In genomic region chr1:109773203-109773899, GRCh38 we compare ENCODE assay signal across 8 cellular contexts. TPM values are rescaled to one million over a fixed set of nuclear protein-coding genes. Genes with fewer than 3 reads are reported as not detected.
DNase-seq lines count a peak whose midpoint lies in the region; ATAC-seq and TF ChIP-seq lines count a peak whose summit lies in the region.

No MANE protein-coding gene starts in this region.

- H3K27me3 ChIP-seq in CD4-positive, CD25-positive, alpha-beta regulatory T cell (ENCODE audit: control insufficient read depth, insufficient read depth, low read length), result no peaks in the 10 kb centered on the region
- H3K27me3 ChIP-seq in esophagus squamous epithelium, result no peaks in the 10 kb centered on the region

- H3K9me3 ChIP-seq in CD4-positive, CD25-positive, alpha-beta regulatory T cell (ENCODE audit: control insufficient read depth in 2 of 2, low read length in 2 of 2), result no peaks in the 10 kb centered on the region
- H3K9me3 ChIP-seq in OCI-LY7 (ENCODE audit: low read length), result no peaks in the 10 kb centered on the region
- no peaks in the 10 kb centered on the region for H3K9me3 ChIP-seq in esophagus squamous epithelium

- no peak for TF ChIP-seq POLR2A in esophagus squamous epithelium (IDR thresholded peaks at IDR 0.05)

- H4K20me1 ChIP-seq in OCI-LY7 (ENCODE audit: insufficient read depth, low read length), result no peaks in the 10 kb centered on the region

- H3K4me3 Mint-ChIP-seq in CD4-positive, CD25-positive, alpha-beta regulatory T cell, result no peak overlapping the region
- no peak overlapping the region for H3K4me3 Mint-ChIP-seq in nephron progenitor cell

- H3K9me2 ChIP-seq in OCI-LY7 (ENCODE audit: insufficient read depth, low read length), result no peaks in the 10 kb centered on the region

- peaks cover 5% of the 10 kb centered on the region for H3K4me1 ChIP-seq in CD4-positive, CD25-positive, alpha-beta regulatory T cell (ENCODE audit: control insufficient read depth, insufficient read depth, low read length, poor library complexity, severe bottlenecking)
- H3K4me1 ChIP-seq in OCI-LY7 (ENCODE audit: insufficient read depth, low read length, poor library complexity, severe bottlenecking), result no peaks in the 10 kb centered on the region
- H3K4me1 ChIP-seq in esophagus squamous epithelium, result peaks cover 6 to 16% (median 9%) of the 10 kb centered on the region in 3 donors

- ATAC-seq in CD4-positive, CD25-positive, alpha-beta regulatory T cell (ENCODE audit: low read depth in 2 of 2), result peak; percentile 81 to 86
- peak; percentile 82 for ATAC-seq in GM19372 (IDR thresholded peaks at IDR 0.05; ENCODE audit: low read depth, unreplicated experiment)

- H3K9me3 Mint-ChIP-seq in CD4-positive, CD25-positive, alpha-beta regulatory T cell, result no peaks in the 10 kb centered on the region
- H3K9me3 Mint-ChIP-seq in nephron progenitor cell, result no peaks in the 10 kb centered on the region

- peaks cover 2 to 14% (median 11%) of the 10 kb centered on the region in 4 donors for H3K4me1 Mint-ChIP-seq in CD4-positive, CD25-positive, alpha-beta regulatory T cell
- H3K4me1 Mint-ChIP-seq in nephron progenitor cell, result peaks cover 38% of the 10 kb centered on the region

- WGBS in esophagus squamous epithelium, 2 donors, result 1 to 70% methylated on average over 7 to 8 of the region's 17 CpGs

- peak; percentile 44 to 80 (median 66) for DNase-seq in CD4-positive, CD25-positive, alpha-beta regulatory T cell
- DNase-seq in Jurkat, Clone E6-1 (ENCODE audit: low read depth, low spot score), result peak; percentile 67
- DNase-seq in OCI-LY7 (ENCODE audit: low spot score) (peak; percentile 80), activated T-cell treated with anti-CD3 and anti-CD28 coated beads for 4 hours (peak; percentile 52), esophagus squamous epithelium (lab: John Stamatoyannopoulos, UW) (peak; percentile 18), nephron progenitor cell (peak; percentile 69), stromal cell of bone marrow (ENCODE audit: low read depth) (peak; percentile 86)

- H3K79me2 ChIP-seq in OCI-LY7 (ENCODE audit: insufficient read depth, low read depth, low read length), result no peaks in the 10 kb centered on the region

- CTCF ChIA-PET in OCI-LY7 (lab: Charles Lee; ENCODE audit: unreplicated experiment), result interaction anchor here (1.2 to 4.8 kb wide), 2 partner anchors 136 to 211 kb away, joined by 7 to 49 read pairs; partner anchors contain the start of gene AHCYL1

- POLR2A ChIA-PET in OCI-LY7 (lab: Charles Lee), result no interaction called here

- no peak overlapping the region for H3K4me3 ChIP-seq in CD4-positive, CD25-positive, alpha-beta regulatory T cell (ENCODE audit: low read depth, low read length)
- no peak overlapping the region for H3K4me3 ChIP-seq in Jurkat, Clone E6-1 (ENCODE audit: low read length)
- H3K4me3 ChIP-seq in OCI-LY7 (ENCODE audit: low read depth, low read length, poor library complexity, severe bottlenecking) (no peak overlapping the region), esophagus squamous epithelium (no peak overlapping the region)

- intact Hi-C loops in OCI-LY7 (cut with micrococcal nuclease; ENCODE audit: unreplicated experiment), result loop anchor here (1.0 to 5.0 kb wide), 2 partner anchors 131 to 227 kb away; no protein-coding TSS in a partner anchor
- intact Hi-C loops in esophagus squamous epithelium (cut with DNase I), result loop anchor here (5.0 kb wide), 2 partner anchors 131 to 226 kb away; partner anchors contain the start of gene GNAI3

- H2AFZ ChIP-seq in OCI-LY7 (ENCODE audit: low read length), result no peak overlapping the region

- H3K27ac Mint-ChIP-seq in CD4-positive, CD25-positive, alpha-beta regulatory T cell, result no peak overlapping the region
- H3K27ac Mint-ChIP-seq in nephron progenitor cell, result no peak overlapping the region

- TF ChIP-seq CTCF in OCI-LY7 (conservative IDR thresholded peaks at IDR 0.05; ENCODE audit: low read length), result peak; percentile 83
- TF ChIP-seq CTCF in esophagus squamous epithelium (IDR thresholded peaks at IDR 0.05), result peak in 5 of 6 experiments; percentile 84 to 97 (median 93)
- peak; percentile 78 for TF ChIP-seq CTCF in nephron progenitor cell (IDR thresholded peaks at IDR 0.05)

- H3K4me2 ChIP-seq in OCI-LY7 (ENCODE audit: low read length), result no peak overlapping the region

- no peak overlapping the region for H3K27ac ChIP-seq in CD4-positive, CD25-positive, alpha-beta regulatory T cell (ENCODE audit: insufficient read depth, low read length, poor library complexity, severe bottlenecking)
- H3K27ac ChIP-seq in OCI-LY7 (ENCODE audit: low read depth, low read length, poor library complexity, severe bottlenecking) (no peak overlapping the region), esophagus squamous epithelium (no peak overlapping the region)

- peaks cover 4% of the 10 kb centered on the region for H3K27me3 Mint-ChIP-seq in CD4-positive, CD25-positive, alpha-beta regulatory T cell
- peaks cover 22% of the 10 kb centered on the region for H3K27me3 Mint-ChIP-seq in nephron progenitor cell (ENCODE audit: low read depth, poor library complexity)

- BruUV-seq in OCI-LY7 (replicated peaks; lab: Mats Ljungman, UMichigan), result no TSS peak

- no peaks in the 10 kb centered on the region for H3K36me3 Mint-ChIP-seq in CD4-positive, CD25-positive, alpha-beta regulatory T cell
- no peaks in the 10 kb centered on the region for H3K36me3 Mint-ChIP-seq in nephron progenitor cell (ENCODE audit: low read depth)

- H3K36me3 ChIP-seq in CD4-positive, CD25-positive, alpha-beta regulatory T cell (ENCODE audit: control insufficient read depth, insufficient read depth, low read length), result no peaks in the 10 kb centered on the region
- H3K36me3 ChIP-seq in OCI-LY7 (ENCODE audit: insufficient read depth, low read length), result no peaks in the 10 kb centered on the region
- H3K36me3 ChIP-seq in esophagus squamous epithelium, result no peaks in the 10 kb centered on the region

RNA-seq across cellular contexts. Expression of gene EPS8L3, which starts 9.6 kb away (rescaled TPM):
- total RNA-seq in CD4-positive, CD25-positive, alpha-beta regulatory T cell, result not detected
- not detected for polyA plus RNA-seq in CD4-positive, CD25-positive, alpha-beta regulatory T cell
- polyA plus RNA-seq in Jurkat, Clone E6-1 (2012; ENCODE audit: insufficient read depth, insufficient read length), result not detected
- total RNA-seq in OCI-LY7 (2014; rRNA removed; shearing (Covaris generic)), result not detected in 2 replicates
- total RNA-seq in OCI-LY7 (2022), result not detected in 2 replicates
- under 1 TPM in 1 of 4 donors, not detected in 3; 0.19 TPM for total RNA-seq in esophagus squamous epithelium

RNA-seq across cellular contexts. Expression of gene GSTM3, which starts 32.5 kb away (rescaled TPM):
- total RNA-seq in CD4-positive, CD25-positive, alpha-beta regulatory T cell, result 5.3 TPM
- polyA plus RNA-seq in CD4-positive, CD25-positive, alpha-beta regulatory T cell, result 10 to 100 TPM in 3 of 4 donors, 1 to 10 TPM in 1; 3.9 to 50.1 (median 48.7) TPM
- 140 TPM for polyA plus RNA-seq in Jurkat, Clone E6-1 (2012; ENCODE audit: insufficient read depth, insufficient read length)
- total RNA-seq in OCI-LY7 (2014; rRNA removed; shearing (Covaris generic)), result not detected in 2 replicates
- total RNA-seq in OCI-LY7 (2022) (not detected in 2 replicates), esophagus squamous epithelium (100 to 1,000 TPM in 2 of 4 donors, 10 to 100 TPM in 2; 86.2 to 273 (median 150) TPM)

Comparison
In these comparisons a context has a peak if more than half of its experiments do, and no peak if none do; other contexts are left out.
1. DNase-seq: peak in every context shown above with its lines; median percentile 86 in stromal cell of bone marrow; 80 in OCI-LY7; 69 in nephron progenitor cell; 67 in Jurkat, Clone E6-1; 66 in CD4-positive, CD25-positive, alpha-beta regulatory T cell; 52 in activated T-cell treated with anti-CD3 and anti-CD28 coated beads for 4 hours; 18 in esophagus squamous epithelium.
2. RNA of gene GSTM3, which starts 32.5 kb away (total RNA-seq): 86.2 to 273 TPM in esophagus squamous epithelium; 5.3 TPM in CD4-positive, CD25-positive, alpha-beta regulatory T cell (single experiment) and not detected in OCI-LY7; every median in the first group is over 10 times any median in the second.
3. Peak in every context shown above with its lines, with median percentiles within 50 percentile points of each other: CTCF ChIP-seq.